18 cellular contexts compared by ENCODE assay signal in genomic region chr20:48623176-48623905, GRCh38.
"Had no signal": no experiment of that assay in that cellular context is flagged by ENCODE, and none has a peak within 500 bp of the region (broad histone marks: within the 10 kb centered on the region; RNA-seq: fewer than 3 reads in every experiment).

No MANE protein-coding gene starts in this region.

- H3K4me3 Mint-ChIP-seq: activated naive CD4-positive, alpha-beta T cell treated with anti-CD3 and anti-CD28 coated beads, Interleukin-2, amount 10 ng/mL, durations not matched to agents 7 days and 5 days; naive thymus-derived CD4-positive, alpha-beta T cell; stimulated activated naive B cell treated with anti-CD40 and anti-IgM and Interleukin-4, amounts not matched to agents 10 μg/mL and 1 μg/mL and 100 μg/mL, for 72 hours had no signal

- H3K9me3 Mint-ChIP-seq: activated naive CD4-positive, alpha-beta T cell treated with anti-CD3 and anti-CD28 coated beads, Interleukin-2, amount 10 ng/mL, durations not matched to agents 7 days and 5 days; activated T-helper 2 cell treated with anti-CD3 and anti-CD28 coated beads, Interferon-gamma antibody, Interleukin-2, Interleukin-4, amounts not matched to agents 10 μg/mL and 5 μg/mL and 100 μg/mL, durations not matched to agents 14 hours and 24 hours and 36 hours; stimulated activated naive B cell treated with anti-CD40 and anti-IgM and Interleukin-4, amounts not matched to agents 10 μg/mL and 1 μg/mL and 100 μg/mL, for 72 hours had no signal

- DNase-seq: activated CD4-positive, alpha-beta T cell treated with anti-CD3 and anti-CD28 coated beads, Interleukin-2, amount 50 U/mL, for 4 hours; activated CD4-positive, CD25-positive, alpha-beta regulatory T cell treated with anti-CD3 and anti-CD28 coated beads, Interleukin-2, amount 50 U/mL, for 72 hours; activated naive CD4-positive, alpha-beta T cell treated with anti-CD3 and anti-CD28 coated beads, Interleukin-2, amount 10 ng/mL, durations not matched to agents 7 days and 5 days; dorsolateral prefrontal cortex; mammary epithelial cell; naive thymus-derived CD4-positive, alpha-beta T cell; retina; stimulated activated CD4-positive, alpha-beta T cell treated with anti-CD3 and anti-CD28 coated beads, Interleukin-2, amount 100 ng/mL, for 48 hours; stimulated activated naive B cell treated with anti-CD40 and anti-IgM and Interleukin-4, amounts not matched to agents 10 μg/mL and 1 μg/mL and 100 μg/mL, for 72 hours; T1000; thyroid gland had no signal

- H3K27me3 Mint-ChIP-seq: naive thymus-derived CD4-positive, alpha-beta T cell had no signal

- H3K27me3 ChIP-seq: dorsolateral prefrontal cortex, thyroid gland had no signal

- ATAC-seq: mucosa of descending colon; naive thymus-derived CD4-positive, alpha-beta T cell; stimulated activated naive B cell treated with anti-CD40 and anti-IgM and Interleukin-4, amounts not matched to agents 10 μg/mL and 1 μg/mL and 100 μg/mL, for 72 hours had no signal

- H3K27ac ChIP-seq: dorsolateral prefrontal cortex, thyroid gland had no signal

- H3K27ac Mint-ChIP-seq: activated naive CD4-positive, alpha-beta T cell treated with anti-CD3 and anti-CD28 coated beads, Interleukin-2, amount 10 ng/mL, durations not matched to agents 7 days and 5 days; activated T-helper 2 cell treated with anti-CD3 and anti-CD28 coated beads, Interferon-gamma antibody, Interleukin-2, Interleukin-4, amounts not matched to agents 10 μg/mL and 5 μg/mL and 100 μg/mL, durations not matched to agents 14 hours and 24 hours and 36 hours; stimulated activated naive B cell treated with anti-CD40 and anti-IgM and Interleukin-4, amounts not matched to agents 10 μg/mL and 1 μg/mL and 100 μg/mL, for 72 hours had no signal

- FAIRE-seq: astrocyte, bronchial epithelial cell, endometrium, islet of Langerhans had no signal

- H3K4me3 ChIP-seq: dorsolateral prefrontal cortex, mucosa of descending colon, thyroid gland had no signal

- H3K9me3 ChIP-seq: mucosa of descending colon, neutrophil, thyroid gland had no signal
